ENCODE assay signal across 8 cellular contexts in genomic region chr2:112542123-112542973, GRCh38. TPM values are rescaled to one million over a fixed set of nuclear protein-coding genes. Genes with fewer than 3 reads are reported as not detected.
A peak's percentile ranks its signal among the peaks of the same experiment; 100 is the strongest.
DNase-seq lines count a peak whose midpoint lies in the region; ATAC-seq, FAIRE-seq and TF ChIP-seq lines count a peak whose summit lies in the region.

A gene with protein sequence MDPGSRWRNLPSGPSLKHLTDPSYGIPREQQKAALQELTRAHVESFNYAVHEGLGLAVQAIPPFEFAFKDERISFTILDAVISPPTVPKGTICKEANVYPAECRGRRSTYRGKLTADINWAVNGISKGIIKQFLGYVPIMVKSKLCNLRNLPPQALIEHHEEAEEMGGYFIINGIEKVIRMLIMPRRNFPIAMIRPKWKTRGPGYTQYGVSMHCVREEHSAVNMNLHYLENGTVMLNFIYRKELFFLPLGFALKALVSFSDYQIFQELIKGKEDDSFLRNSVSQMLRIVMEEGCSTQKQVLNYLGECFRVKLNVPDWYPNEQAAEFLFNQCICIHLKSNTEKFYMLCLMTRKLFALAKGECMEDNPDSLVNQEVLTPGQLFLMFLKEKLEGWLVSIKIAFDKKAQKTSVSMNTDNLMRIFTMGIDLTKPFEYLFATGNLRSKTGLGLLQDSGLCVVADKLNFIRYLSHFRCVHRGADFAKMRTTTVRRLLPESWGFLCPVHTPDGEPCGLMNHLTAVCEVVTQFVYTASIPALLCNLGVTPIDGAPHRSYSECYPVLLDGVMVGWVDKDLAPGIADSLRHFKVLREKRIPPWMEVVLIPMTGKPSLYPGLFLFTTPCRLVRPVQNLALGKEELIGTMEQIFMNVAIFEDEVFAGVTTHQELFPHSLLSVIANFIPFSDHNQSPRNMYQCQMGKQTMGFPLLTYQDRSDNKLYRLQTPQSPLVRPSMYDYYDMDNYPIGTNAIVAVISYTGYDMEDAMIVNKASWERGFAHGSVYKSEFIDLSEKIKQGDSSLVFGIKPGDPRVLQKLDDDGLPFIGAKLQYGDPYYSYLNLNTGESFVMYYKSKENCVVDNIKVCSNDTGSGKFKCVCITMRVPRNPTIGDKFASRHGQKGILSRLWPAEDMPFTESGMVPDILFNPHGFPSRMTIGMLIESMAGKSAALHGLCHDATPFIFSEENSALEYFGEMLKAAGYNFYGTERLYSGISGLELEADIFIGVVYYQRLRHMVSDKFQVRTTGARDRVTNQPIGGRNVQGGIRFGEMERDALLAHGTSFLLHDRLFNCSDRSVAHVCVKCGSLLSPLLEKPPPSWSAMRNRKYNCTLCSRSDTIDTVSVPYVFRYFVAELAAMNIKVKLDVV (plus strand): TSS chr2:112542465. CDS start chr2:112542495, 30 bp downstream.

- TF ChIP-seq POLR2A in GM12891 (IDR thresholded peaks at IDR 0.05; ENCODE audit: low read depth, low read length) (peak; percentile 73), adrenal gland (IDR thresholded peaks at IDR 0.05) (no peak), heart left ventricle (IDR thresholded peaks at IDR 0.05) (peak in 1 of 2 donors; percentile 28), upper lobe of left lung (IDR thresholded peaks at IDR 0.05) (peak in 1 of 4 donors; percentile 51)

- peak; percentile 85 for ATAC-seq in HG02642 (IDR thresholded peaks at IDR 0.05; ENCODE audit: poor library complexity, unreplicated experiment)
- ATAC-seq in heart left ventricle: peak; percentile 94 to 97 (median 96)
- ATAC-seq in upper lobe of left lung (ENCODE audit: low FRiP score in 2 of 2): peak; percentile 96 to 97

- TF ChIP-seq CTCF in adrenal gland (IDR thresholded peaks at IDR 0.05) (no peak), heart left ventricle (IDR thresholded peaks at IDR 0.05) (no peak), upper lobe of left lung (IDR thresholded peaks at IDR 0.05) (no peak)

- 0 to 1% (median 0%) methylated on average over 16 to 66 of the region's 66 CpGs for WGBS in adrenal gland, 4 donors
- 0 to 1% (median 0%) methylated on average over 44 to 66 of the region's 66 CpGs for WGBS in heart left ventricle, 4 donors
- 0% methylated on average over 20 to 60 of the region's 66 CpGs for WGBS in upper lobe of left lung, 2 donors

- H3K4me1 ChIP-seq in adrenal gland (replicated peaks in 1 of 2): peaks cover 11 to 24% of the 10 kb centered on the region in 2 donors
- H3K4me1 ChIP-seq in heart left ventricle: peaks cover 0 to 24% (median 12%) of the 10 kb centered on the region in 12 donors
- H3K4me1 ChIP-seq in upper lobe of left lung: peaks cover 17 to 31% (median 18%) of the 10 kb centered on the region in 4 donors

- peak; percentile 95 for FAIRE-seq in GM12891 (lab: Jason Lieb, UNC)

- TF ChIP-seq EP300 in upper lobe of left lung (IDR thresholded peaks at IDR 0.05): peak in 1 of 4 donors; percentile 10

- H3K9me3 ChIP-seq in adrenal gland (replicated peaks in 1 of 3): no peaks in the 10 kb centered on the region
- H3K9me3 ChIP-seq in heart left ventricle: no peaks in the 10 kb centered on the region
- H3K9me3 ChIP-seq in upper lobe of left lung: no peaks in the 10 kb centered on the region

- intact Hi-C loops in adrenal gland (cut with DNase I) (loop anchor here in 1 of 2 donors (5.0 kb wide), 1 partner anchor 60 kb away; the partner anchor contains the start of gene TTL), heart left ventricle (cut with DNase I) (loop anchor here in 7 of 10 donors (1.0 to 10.0 kb wide), 7 partner anchors 40 to 62 kb away; partner anchors contain the start of genes TTL (in 5 of the 7) and CHCHD5 (in 3 of the 7)), posterior cingulate gyrus (cut with DNase I) (no loop called here)

- DNase-seq in GM12891 (ENCODE audit: insufficient read length, low spot score) (peak; percentile 65), NCI-H1092 treated with DMSO at 0.1 percent for 48 hours (lab: John Stamatoyannopoulos, UW) (peak; percentile 80), SW 1271 (lab: John Stamatoyannopoulos, UW) (peak; percentile 82 to 95), adrenal gland (peak; percentile 82 to 94 (median 89)), heart left ventricle (peak; percentile 85 to 89 (median 87)), posterior cingulate gyrus (peak; percentile 81 to 98 (median 88)), upper lobe of left lung (peak; percentile 89 to 91)

- peak within 1 kb of the TSS; percentile 68 to 95 (median 92) for H3K27ac ChIP-seq in adrenal gland
- peak within 1 kb of the TSS; percentile 71 to 93 (median 86) for H3K27ac ChIP-seq in heart left ventricle
- H3K27ac ChIP-seq in upper lobe of left lung: peak within 1 kb of the TSS; percentile 86 to 93 (median 92)

- H3K4me3 ChIP-seq in adrenal gland: peak within 1 kb of the TSS; percentile 26 to 99 (median 80)
- H3K4me3 ChIP-seq in heart left ventricle: peak within 1 kb of the TSS; percentile 69 to 93 (median 81)
- H3K4me3 ChIP-seq in upper lobe of left lung: peak within 1 kb of the TSS; percentile 76 to 99 (median 97)

- no peaks in the 10 kb centered on the region for H3K27me3 ChIP-seq in adrenal gland
- no peaks in the 10 kb centered on the region for H3K27me3 ChIP-seq in heart left ventricle
- H3K27me3 ChIP-seq in upper lobe of left lung: no peaks in the 10 kb centered on the region

- H3K36me3 ChIP-seq in adrenal gland (replicated peaks in 1 of 2): peaks cover 0 to 6% of the 10 kb centered on the region in 2 donors
- peaks cover 0 to 14% (median 7%) of the 10 kb centered on the region in 9 donors for H3K36me3 ChIP-seq in heart left ventricle
- H3K36me3 ChIP-seq in upper lobe of left lung: peaks cover 0 to 6% (median under 1%) of the 10 kb centered on the region in 4 donors

TF ChIP-seq in GM12891, 5 proteins besides CTCF, POLR2A, EP300 and RAD21:
- no peak for TF ChIP-seq PAX5 (IDR thresholded peaks at IDR 0.05; ENCODE audit: insufficient read depth, low read length, severe bottlenecking)
- peak; percentile 66; the same call in 1 of the 2 replicates for TF ChIP-seq SPI1 (IDR thresholded peaks at IDR 0.05; ENCODE audit: low read depth, low read length)
- TF ChIP-seq POU2F2 (IDR thresholded peaks at IDR 0.05; ENCODE audit: low read depth, low read length): peak; percentile 66; the same call in 1 of the 2 replicates
- TF ChIP-seq POLR2AphosphoS5 (IDR thresholded peaks at IDR 0.05; ENCODE audit: low read depth, low read length): peak; percentile 73
- TF ChIP-seq TAF1 (IDR thresholded peaks at IDR 0.05; ENCODE audit: low read depth, low read length): peak; percentile 76

RNA-seq across cellular contexts. Expression of the gene that starts here (rescaled TPM):
- polyA plus RNA-seq in GM12891 (2012; ENCODE audit: low read depth, missing spikeins): 13.1 TPM
- 10 to 100 TPM; 10.7 to 30.3 (median 20.6) TPM for total RNA-seq in adrenal gland
- polyA plus RNA-seq in adrenal gland: 10 to 100 TPM in 1 of 3 donors, 1 to 10 TPM in 2; 4.2 to 21.6 (median 6.8) TPM
- 10 to 100 TPM in 5 of 9 donors, 1 to 10 TPM in 4; 6.0 to 15.5 (median 10.4) TPM for total RNA-seq in heart left ventricle
- 1 to 10 TPM; 3.3 to 6.5 TPM for polyA plus RNA-seq in heart left ventricle
- total RNA-seq in upper lobe of left lung: 10 to 100 TPM in 5 of 6 donors, 1 to 10 TPM in 1; 6.7 to 22.5 (median 14.6) TPM

Comparison
In these comparisons a context has a peak if more than half of its experiments do, and no peak if none do; other contexts are left out.
1. Peak in every context shown above with its lines: DNase-seq, ATAC-seq, H3K4me3 ChIP-seq and H3K27ac ChIP-seq.